ENCODE assay signal across 23 cellular contexts in the genomic region with DNA sequence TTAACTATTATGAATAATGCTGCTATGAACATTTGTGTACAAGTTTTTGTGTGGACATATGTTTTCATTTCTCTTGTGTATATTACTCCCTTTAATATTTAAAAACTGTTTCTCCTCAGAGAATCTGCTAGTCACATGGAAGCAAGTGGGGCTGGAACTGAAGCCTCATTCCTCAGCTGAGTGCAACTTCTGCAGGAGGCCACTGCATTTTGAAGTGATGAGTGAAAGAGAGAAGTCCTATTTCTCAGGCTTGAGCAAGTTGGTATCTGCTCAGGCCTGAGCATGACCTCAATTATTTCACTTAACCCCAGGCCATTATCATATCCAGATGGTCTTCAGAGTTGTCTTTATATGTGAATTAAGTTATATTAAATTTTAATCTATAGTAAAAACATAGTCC. TPM values are rescaled to one million over a fixed set of nuclear protein-coding genes. Genes with fewer than 3 reads are reported as not detected.
"Had no signal": no experiment of that assay in that cellular context is flagged by ENCODE, and none has a peak within 500 bp of the region (broad histone marks: within the 10 kb centered on the region; RNA-seq: fewer than 3 reads in every experiment).

No MANE protein-coding gene starts in this region.

- H3K9me3 ChIP-seq: pancreas, psoas muscle, right atrium auricular region, suprapubic skin, tibial nerve had no signal

- DNase-seq: activated naive CD4-positive, alpha-beta T cell; activated naive CD8-positive, alpha-beta T cell treated with anti-CD3 and anti-CD28 coated beads for 36 hours; activated T-cell treated with anti-CD3 and anti-CD28 coated beads, Interleukin-2, amount 50 U/mL, for 24 hours; amygdala; endodermal cell; foreskin melanocyte; left ventricle myocardium superior; mammary epithelial cell; pancreas; psoas muscle; stimulated activated CD4-positive, alpha-beta T cell treated with anti-CD3 and anti-CD28 coated beads, Interleukin-12 subunit alpha, Interleukin-12 subunit beta, amount 100 ng/mL, for 4 hours; stimulated activated CD4-positive, alpha-beta T cell treated with anti-CD3 and anti-CD28 coated beads, Interleukin-4, amount 100 ng/mL, for 4 hours; stimulated activated naive CD8-positive, alpha-beta T cell treated with anti-CD3 and anti-CD28 coated beads, Interleukin-15, amount 100 ng/mL, for 72 hours; T1000 had no signal

- ATAC-seq: left ventricle myocardium superior; pancreas; psoas muscle; stimulated activated naive CD8-positive, alpha-beta T cell treated with anti-CD3 and anti-CD28 coated beads, Interleukin-15, amount 100 ng/mL, for 72 hours; WTC11 had no signal

- H3K4me3 ChIP-seq: coronary artery, pancreas, psoas muscle, right atrium auricular region, suprapubic skin, tibial nerve had no signal

- H3K27me3 ChIP-seq: pancreas, right atrium auricular region, suprapubic skin, tibial nerve had no signal

- H3K27ac ChIP-seq: coronary artery, epithelial cell of prostate, pancreas, psoas muscle, right atrium auricular region, suprapubic skin, tibial nerve had no signal

RNA-seq across cellular contexts. Expression of gene TLR9, which starts 11.5 kb away (rescaled TPM):
- total RNA-seq: bronchial epithelial cell, mammary epithelial cell, right atrium auricular region, skeletal muscle tissue, WTC11 had no signal
- polyA plus RNA-seq: fibroblast of lung, mammary epithelial cell had no signal
